Comparison of ENCODE assay signal across 28 cellular contexts in the genomic region with DNA sequence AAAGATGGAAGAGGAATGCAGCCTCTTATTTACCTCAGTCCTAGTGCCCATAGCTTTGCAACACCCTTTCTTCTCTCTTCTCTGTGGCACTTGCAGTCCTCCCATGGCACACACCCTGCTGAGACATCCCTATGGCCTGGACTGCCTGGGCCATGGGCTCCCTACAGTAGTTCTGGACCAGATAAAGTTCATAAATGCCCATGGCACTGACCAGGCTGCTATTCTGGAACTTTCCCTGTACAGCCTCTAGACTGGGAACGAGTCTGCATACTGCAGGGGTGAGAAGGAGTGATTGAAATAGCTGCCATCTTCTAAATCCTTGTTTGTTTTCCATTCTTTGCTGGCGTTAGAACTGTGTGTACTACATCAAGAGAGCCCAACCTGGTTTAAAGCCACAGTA.
"Had no signal": no experiment of that assay in that cellular context is flagged by ENCODE, and none has a peak within 500 bp of the region (broad histone marks: within the 10 kb centered on the region; RNA-seq: fewer than 3 reads in every experiment).

No MANE protein-coding gene starts in this region.

- H3K9me3 ChIP-seq: adrenal gland, body of pancreas, breast epithelium, MG63, SJCRH30 had no signal

- H3K27me3 ChIP-seq: adrenal gland, body of pancreas, breast epithelium, MG63, SJCRH30 had no signal

- H3K27ac Mint-ChIP-seq: activated CD4-positive, alpha-beta T cell treated with anti-CD3 and anti-CD28 coated beads for 36 hours; activated CD4-positive, alpha-beta T cell treated with anti-CD3 and anti-CD28 coated beads, Interleukin-2, amount 10 ng/mL, durations not matched to agents 7 days and 5 days; activated CD8-positive, alpha-beta T cell treated with anti-CD3 and anti-CD28 coated beads, Interleukin-2, amount 10 ng/mL, durations not matched to agents 7 days and 5 days; activated naive CD4-positive, alpha-beta T cell treated with anti-CD3 and anti-CD28 coated beads for 36 hours; activated naive CD4-positive, alpha-beta T cell treated with anti-CD3 and anti-CD28 coated beads, Interleukin-2, amount 50 U/mL, for 72 hours; activated T-cell treated with anti-CD3 and anti-CD28 coated beads, Interleukin-2, amount 50 U/mL, for 24 hours; T-helper 1 cell treated with Interleukin-12 subunit alpha and Interleukin-12 subunit beta and Interleukin-4 antibody, amounts not matched to agents 30 μg/mL and 1 μg/mL, for 36 hours; T-helper 2 cell treated with Interferon-gamma antibody and Interleukin-4, amounts not matched to agents 5 μg/mL and 100 μg/mL, for 36 hours had no signal

- H3K27ac ChIP-seq: adrenal gland, body of pancreas, breast epithelium, SJCRH30, SK-N-MC had no signal

- H3K36me3 ChIP-seq: adrenal gland, breast epithelium had no signal

- DNase-seq: activated CD4-positive, alpha-beta T cell treated with anti-CD3 and anti-CD28 coated beads for 36 hours; activated CD4-positive, alpha-beta T cell treated with anti-CD3 and anti-CD28 coated beads, Interleukin-2, amount 10 ng/mL, durations not matched to agents 7 days and 5 days; activated CD4-positive, alpha-beta T cell treated with anti-CD3 and anti-CD28 coated beads, Interleukin-2, amount 50 U/mL, for 48 hours; activated CD8-positive, alpha-beta T cell treated with anti-CD3 and anti-CD28 coated beads, Interleukin-2, amount 10 ng/mL, durations not matched to agents 7 days and 5 days; activated gamma-delta T cell treated with Interleukin-2 at 50 U/mL for 16 hours; activated naive CD4-positive, alpha-beta T cell treated with anti-CD3 and anti-CD28 coated beads for 36 hours; activated T-cell treated with anti-CD3 and anti-CD28 coated beads, Interleukin-2, amount 50 U/mL, for 24 hours; adrenal gland; body of pancreas; central memory CD4-positive, alpha-beta T cell; KG1; MG63; NCI-H1048; NCI-H1105 treated with DMSO at 0.1 percent for 48 hours; NCI-H1436; NCI-H1930; NCI-H2081 treated with DMSO at 0.1 percent for 48 hours; NCI-H345; NCI-H524 treated with DMSO at 0.1 percent for 48 hours; SHP77 had no signal

- H3K4me3 Mint-ChIP-seq: activated CD4-positive, alpha-beta T cell treated with anti-CD3 and anti-CD28 coated beads for 36 hours; activated CD4-positive, alpha-beta T cell treated with anti-CD3 and anti-CD28 coated beads, Interleukin-2, amount 10 ng/mL, durations not matched to agents 7 days and 5 days; activated CD8-positive, alpha-beta T cell treated with anti-CD3 and anti-CD28 coated beads, Interleukin-2, amount 10 ng/mL, durations not matched to agents 7 days and 5 days; activated naive CD4-positive, alpha-beta T cell treated with anti-CD3 and anti-CD28 coated beads for 36 hours; activated T-cell treated with anti-CD3 and anti-CD28 coated beads, Interleukin-2, amount 50 U/mL, for 24 hours; T-helper 1 cell treated with Interleukin-12 subunit alpha and Interleukin-12 subunit beta and Interleukin-4 antibody, amounts not matched to agents 30 μg/mL and 1 μg/mL, for 36 hours; T-helper 2 cell treated with Interferon-gamma antibody and Interleukin-4, amounts not matched to agents 5 μg/mL and 100 μg/mL, for 36 hours; WTC11 had no signal

- ATAC-seq: activated CD4-positive, alpha-beta T cell treated with anti-CD3 and anti-CD28 coated beads for 36 hours; activated CD4-positive, CD25-positive, alpha-beta regulatory T cell treated with anti-CD3 and anti-CD28 coated beads, Interleukin-2, amount 50 U/mL, for 24 hours; activated CD8-positive, alpha-beta T cell treated with anti-CD3 and anti-CD28 coated beads, Interleukin-2, amount 10 ng/mL, durations not matched to agents 7 days and 5 days; body of pancreas had no signal

- H3K9me3 Mint-ChIP-seq: activated CD4-positive, alpha-beta T cell treated with anti-CD3 and anti-CD28 coated beads, Interleukin-2, amount 10 ng/mL, durations not matched to agents 7 days and 5 days; activated naive CD4-positive, alpha-beta T cell treated with anti-CD3 and anti-CD28 coated beads for 36 hours; activated naive CD4-positive, alpha-beta T cell treated with anti-CD3 and anti-CD28 coated beads, Interleukin-2, amount 50 U/mL, for 72 hours; activated T-cell treated with anti-CD3 and anti-CD28 coated beads, Interleukin-2, amount 50 U/mL, for 24 hours; T-helper 1 cell treated with Interleukin-12 subunit alpha and Interleukin-12 subunit beta and Interleukin-4 antibody, amounts not matched to agents 30 μg/mL and 1 μg/mL, for 36 hours; T-helper 2 cell treated with Interferon-gamma antibody and Interleukin-4, amounts not matched to agents 5 μg/mL and 100 μg/mL, for 36 hours; WTC11 had no signal

- H3K4me3 ChIP-seq: adrenal gland, body of pancreas, breast epithelium, MG63, SJCRH30, SK-N-MC had no signal

- H3K4me1 Mint-ChIP-seq: activated CD4-positive, alpha-beta T cell treated with anti-CD3 and anti-CD28 coated beads for 36 hours; activated CD4-positive, alpha-beta T cell treated with anti-CD3 and anti-CD28 coated beads, Interleukin-2, amount 10 ng/mL, durations not matched to agents 7 days and 5 days had no signal

- H3K4me1 ChIP-seq: adrenal gland, body of pancreas, breast epithelium, SJCRH30 had no signal
